27 cellular contexts compared by ENCODE assay signal in genomic region chr21:29701676-29702075, GRCh38.
DNase-seq lines count a peak whose midpoint lies in the region; ATAC-seq, FAIRE-seq and TF ChIP-seq lines count a peak whose summit lies in the region.
"Had no signal": no experiment of that assay in that cellular context is flagged by ENCODE, and none has a peak within 500 bp of the region (broad histone marks: within the 10 kb centered on the region; RNA-seq: fewer than 3 reads in every experiment).

No MANE protein-coding gene starts in this region.

- no peak for TF ChIP-seq RAD21 in HepG2 (CRISPR knock-in tag; IDR thresholded peaks at IDR 0.05)

- H3K27ac Mint-ChIP-seq in neural crest cell (ENCODE audit: unreplicated experiment): peak overlapping the region; percentile 7
- no peak overlapping the region for H3K27ac Mint-ChIP-seq in activated CD4-positive, alpha-beta T cell treated with anti-CD3 and anti-CD28 coated beads, Interleukin-2, amount 10 ng/mL, durations not matched to agents 7 days and 5 days
- H3K27ac Mint-ChIP-seq: CD14-positive monocyte; CD4-positive, alpha-beta memory T cell; CD4-positive, CD25-positive, alpha-beta regulatory T cell had no signal

- H3K27me3 Mint-ChIP-seq in neural crest cell (ENCODE audit: low read depth): no peaks in the 10 kb centered on the region
- no peaks in the 10 kb centered on the region for H3K27me3 Mint-ChIP-seq in activated CD4-positive, alpha-beta T cell treated with anti-CD3 and anti-CD28 coated beads, Interleukin-2, amount 10 ng/mL, durations not matched to agents 7 days and 5 days
- H3K27me3 Mint-ChIP-seq: CD4-positive, alpha-beta memory T cell; CD4-positive, CD25-positive, alpha-beta regulatory T cell; CD8-positive, alpha-beta memory T cell had no signal

- H4K20me1 ChIP-seq in HepG2 (ENCODE audit: insufficient read depth, low read length): no peaks in the 10 kb centered on the region
- H4K20me1 ChIP-seq in OCI-LY7 (ENCODE audit: insufficient read depth, low read length): no peaks in the 10 kb centered on the region
- H4K20me1 ChIP-seq: BLaER1 had no signal

- POLR2A ChIA-PET in HepG2 (lab: Yijun Ruan, JAX): no interaction called here
- POLR2A ChIA-PET in OCI-LY7 (lab: Charles Lee): interaction anchor here (1.0 kb wide), 1 partner anchor 10 kb away, joined by 4 read pairs; no protein-coding TSS in a partner anchor
- POLR2A ChIA-PET in activated CD4-positive, alpha-beta T cell treated with anti-CD3 and anti-CD28 coated beads, Interleukin-2, amount 10 ng/mL, durations not matched to agents 7 days and 5 days (lab: Charles Lee): no interaction called here

- FAIRE-seq in HepG2 (lab: Jason Lieb, UNC): no peak
- FAIRE-seq: GM12878, GM12892, GM18507, GM19239 had no signal

- CTCF ChIA-PET in HepG2 (lab: Yijun Ruan, JAX; ENCODE audit: low intra/inter-chr PET ratio, low total read pairs): no interaction called here
- CTCF ChIA-PET in OCI-LY7 (lab: Charles Lee; ENCODE audit: unreplicated experiment): no interaction called here
- CTCF ChIA-PET in activated CD4-positive, alpha-beta T cell treated with anti-CD3 and anti-CD28 coated beads, Interleukin-2, amount 10 ng/mL, durations not matched to agents 7 days and 5 days (lab: Charles Lee): no interaction called here

- no peak overlapping the region for H3K4me3 Mint-ChIP-seq in neural crest cell
- no peak overlapping the region for H3K4me3 Mint-ChIP-seq in activated CD4-positive, alpha-beta T cell treated with anti-CD3 and anti-CD28 coated beads, Interleukin-2, amount 10 ng/mL, durations not matched to agents 7 days and 5 days
- H3K4me3 Mint-ChIP-seq: CD14-positive monocyte; CD4-positive, alpha-beta memory T cell; CD4-positive, CD25-positive, alpha-beta regulatory T cell had no signal

- no TSS peak for BruUV-seq in HepG2 (replicated peaks; lab: Mats Ljungman, UMichigan)
- BruUV-seq in OCI-LY7 (replicated peaks; lab: Mats Ljungman, UMichigan): no TSS peak

- no peaks in the 10 kb centered on the region for H3K4me1 ChIP-seq in HepG2 (ENCODE audit: insufficient read depth, low read length)
- no peaks in the 10 kb centered on the region for H3K4me1 ChIP-seq in right lobe of liver
- peaks cover 46% of the 10 kb centered on the region for H3K4me1 ChIP-seq in OCI-LY7 (ENCODE audit: insufficient read depth, low read length, poor library complexity, severe bottlenecking)
- H3K4me1 ChIP-seq: BE2C had no signal

- H3K4me2 ChIP-seq in HepG2 (ENCODE audit: low read depth, low read length): no peak overlapping the region
- H3K4me2 ChIP-seq in OCI-LY7 (ENCODE audit: low read length): no peak overlapping the region
- H3K4me2 ChIP-seq: BLaER1 had no signal

- no peak overlapping the region for H3K9ac ChIP-seq in HepG2 (ENCODE audit: insufficient read depth, low read depth, low read length)
- H3K9ac ChIP-seq: BLaER1 had no signal

- H3K4me1 Mint-ChIP-seq in neural crest cell: no peaks in the 10 kb centered on the region
- no peaks in the 10 kb centered on the region for H3K4me1 Mint-ChIP-seq in activated CD4-positive, alpha-beta T cell treated with anti-CD3 and anti-CD28 coated beads, Interleukin-2, amount 10 ng/mL, durations not matched to agents 7 days and 5 days
- H3K4me1 Mint-ChIP-seq: CD4-positive, CD25-positive, alpha-beta regulatory T cell; CD8-positive, alpha-beta memory T cell had no signal

- intact Hi-C loops in HepG2 (cut with micrococcal nuclease; ENCODE audit: unreplicated experiment) (no loop called here), right lobe of liver (cut with DNase I) (no loop called here), OCI-LY7 (cut with micrococcal nuclease; ENCODE audit: unreplicated experiment) (no loop called here)

- H3K9me2 ChIP-seq in OCI-LY7 (ENCODE audit: insufficient read depth, low read length): no peaks in the 10 kb centered on the region

- no peaks in the 10 kb centered on the region for H3K79me2 ChIP-seq in HepG2 (ENCODE audit: insufficient read depth, low read length)
- H3K79me2 ChIP-seq in OCI-LY7 (ENCODE audit: insufficient read depth, low read depth, low read length): no peaks in the 10 kb centered on the region

- H3K27me3 ChIP-seq in HepG2 (ENCODE audit: control insufficient read depth in 1 of 2, insufficient read depth in 2 of 2, low read length in 2 of 2) (no peaks in the 10 kb centered on the region), right lobe of liver (no peaks in the 10 kb centered on the region)
- H3K27me3 ChIP-seq: BE2C, BLaER1 had no signal

- 4% methylated on average over 5 of the region's 5 CpGs for WGBS in HepG2 (ENCODE audit: low lambda C conversion rate)
- 60% methylated on average over 5 of the region's 5 CpGs for WGBS in right lobe of liver (ENCODE audit: insufficient coverage, low coverage, low lambda C conversion rate, missing lambda C conversion rate)

- ATAC-seq in HepG2: no peak
- no peak for ATAC-seq in right lobe of liver
- ATAC-seq: GM12878 had no signal

- H3K36me3 ChIP-seq in HepG2 (replicated peaks in 1 of 2; ENCODE audit: control insufficient read depth in 1 of 2, insufficient read depth in 2 of 2, low read length in 2 of 2) (no peaks in the 10 kb centered on the region), right lobe of liver (no peaks in the 10 kb centered on the region), OCI-LY7 (ENCODE audit: insufficient read depth, low read length) (no peaks in the 10 kb centered on the region)
- H3K36me3 ChIP-seq: BE2C, BLaER1 had no signal

- peaks cover 8% of the 10 kb centered on the region for H3K9me3 Mint-ChIP-seq in neural crest cell
- peaks cover 5% of the 10 kb centered on the region for H3K9me3 Mint-ChIP-seq in activated CD4-positive, alpha-beta T cell treated with anti-CD3 and anti-CD28 coated beads, Interleukin-2, amount 10 ng/mL, durations not matched to agents 7 days and 5 days

- no peak for TF ChIP-seq EP300 in HepG2 (IDR thresholded peaks at IDR 0.05; ENCODE audit: low read depth in 2 of 2, low read length in 2 of 2)
- no peak for TF ChIP-seq EP300 in HepG2 (CRISPR knock-in tag; IDR thresholded peaks at IDR 0.05; ENCODE audit: borderline replicate concordance)

- in situ Hi-C loops in HepG2 (cut with HindIII; ENCODE audit: extremely low pct_ligation_motif_present, low pct_unique_long_range_greater_than_20kb): no loop called here

- DNase-seq in HepG2 (ENCODE audit: low spot score) (no peak), right lobe of liver (no peak), OCI-LY7 (ENCODE audit: low spot score) (no peak), neural crest cell (ENCODE audit: low read depth, low spot score) (no peak), NCI-H187 (lab: John Stamatoyannopoulos, UW) (no peak)
- DNase-seq in activated CD4-positive, alpha-beta T cell treated with anti-CD3 and anti-CD28 coated beads, Interleukin-2, amount 10 ng/mL, durations not matched to agents 7 days and 5 days: no peak
- DNase-seq: ACHN; BE2C; C1 segment of cervical spinal cord; CD4-positive, alpha-beta memory T cell; CD4-positive, CD25-positive, alpha-beta regulatory T cell; CD8-positive, alpha-beta memory T cell; COR-L47; DMS 273 treated with DMSO at 0.1 percent for 48 hours; DMS153; DMS53; DMS79; DND-41; EL; GDM1 had no signal

- H3K9me3 ChIP-seq in HepG2 (ENCODE audit: low read length) (peaks cover 15% of the 10 kb centered on the region; the same call in 1 of the 2 replicates), right lobe of liver (no peaks in the 10 kb centered on the region), OCI-LY7 (ENCODE audit: low read length) (no peaks in the 10 kb centered on the region; the same call in 1 of the 2 replicates)
- H3K9me3 ChIP-seq: BE2C had no signal

- H3K4me3 ChIP-seq in HepG2 (replicated peaks in 1 of 3; ENCODE audit: insufficient read depth in 1 of 3, low read depth in 2 of 3, low read length in 3 of 3) (no peak overlapping the region), right lobe of liver (no peak overlapping the region), OCI-LY7 (ENCODE audit: low read depth, low read length, poor library complexity, severe bottlenecking) (no peak overlapping the region)
- H3K4me3 ChIP-seq: BLaER1, GM12878 had no signal

- no peaks in the 10 kb centered on the region for H3K36me3 Mint-ChIP-seq in neural crest cell (ENCODE audit: low read depth)
- no peaks in the 10 kb centered on the region for H3K36me3 Mint-ChIP-seq in activated CD4-positive, alpha-beta T cell treated with anti-CD3 and anti-CD28 coated beads, Interleukin-2, amount 10 ng/mL, durations not matched to agents 7 days and 5 days (ENCODE audit: low read depth)
- H3K36me3 Mint-ChIP-seq: CD14-positive monocyte; CD4-positive, alpha-beta memory T cell; CD4-positive, CD25-positive, alpha-beta regulatory T cell had no signal

- TF ChIP-seq CTCF in HepG2 (CRISPR knock-in tag; IDR thresholded peaks at IDR 0.05) (no peak), right lobe of liver (IDR thresholded peaks at IDR 0.05) (no peak), OCI-LY7 (conservative IDR thresholded peaks at IDR 0.05; ENCODE audit: low read length) (no peak), neural crest cell (conservative IDR thresholded peaks at IDR 0.05) (no peak)

- H2AFZ ChIP-seq in HepG2 (ENCODE audit: low read length) (no peak overlapping the region), OCI-LY7 (ENCODE audit: low read length) (peak overlapping the region; percentile 13; the same call in 1 of the 2 replicates)

- TF ChIP-seq POLR2A in HepG2 (IDR thresholded peaks at IDR 0.05; ENCODE audit: insufficient read depth in 1 of 2, low read depth in 2 of 2, low read length in 2 of 2) (no peak), right lobe of liver (IDR thresholded peaks at IDR 0.05) (no peak)

- H3K27ac ChIP-seq in HepG2 (ENCODE audit: extremely low read length, insufficient read depth, low read length): no peak overlapping the region
- H3K27ac ChIP-seq in right lobe of liver: no peak overlapping the region
- H3K27ac ChIP-seq in OCI-LY7 (ENCODE audit: low read depth, low read length, poor library complexity, severe bottlenecking): no peak overlapping the region
- H3K27ac ChIP-seq: 22Rv1, BLaER1 had no signal

TF ChIP-seq in HepG2, 621 proteins besides CTCF, POLR2A, EP300 and RAD21 (continues in another document):
- TF ChIP-seq NFKB2 (CRISPR knock-in tag; IDR thresholded peaks at IDR 0.05; ENCODE audit: borderline replicate concordance): no peak
- no peak for TF ChIP-seq PBX3 (CRISPR knock-in tag; IDR thresholded peaks at IDR 0.05; ENCODE audit: borderline replicate concordance)
- TF ChIP-seq ZNF567 (CRISPR knock-in tag; IDR thresholded peaks at IDR 0.05; ENCODE audit: borderline replicate concordance): no peak
- no peak for TF ChIP-seq YEATS4 (CRISPR knock-in tag; IDR thresholded peaks at IDR 0.05; ENCODE audit: borderline replicate concordance)
- TF ChIP-seq ZNF546 (CRISPR knock-in tag; conservative IDR thresholded peaks at IDR 0.05): no peak
- no peak for TF ChIP-seq ZNF138 (CRISPR knock-in tag; IDR thresholded peaks at IDR 0.05; ENCODE audit: low read depth)
